In genomic region chr13:30116379-30116778, GRCh38 we compare ENCODE assay signal across 18 cellular contexts.
DNase-seq lines count a peak whose midpoint lies in the region; ATAC-seq and TF ChIP-seq lines count a peak whose summit lies in the region.
"Had no signal": no experiment of that assay in that cellular context is flagged by ENCODE, and none has a peak within 500 bp of the region (broad histone marks: within the 10 kb centered on the region; RNA-seq: fewer than 3 reads in every experiment).

No MANE protein-coding gene starts in this region.

- no peaks in the 10 kb centered on the region for H3K36me3 ChIP-seq in SK-N-SH (replicated peaks in 1 of 2; ENCODE audit: control insufficient read depth in 1 of 2, insufficient read depth in 2 of 2, low read length in 1 of 2)
- H3K36me3 ChIP-seq: Peyer's patch, SJCRH30 had no signal

- peaks cover 22% of the 10 kb centered on the region for H3K4me1 Mint-ChIP-seq in memory B cell

- H3K27ac ChIP-seq in SK-N-SH (ENCODE audit: low read depth in 2 of 2, low read length in 1 of 2): no peak overlapping the region
- H3K27ac ChIP-seq: Peyer's patch, SJCRH30 had no signal

- DNase-seq in DMS 273 (lab: John Stamatoyannopoulos, UW; ENCODE audit: unreplicated experiment) (peak; percentile 76), NCI-H524 (lab: John Stamatoyannopoulos, UW) (peak; percentile 84 to 92), memory B cell (ENCODE audit: low spot score in 2 of 2) (no peak), retina (peak; percentile 47), SK-N-SH (no peak), GM13977 (ENCODE audit: low spot score) (no peak)
- DNase-seq: Caco-2; CD4-positive, alpha-beta memory T cell; GDM1; NCI-H1105; NCI-H146; NCI-H2029 treated with DMSO at 0.1 percent for 48 hours; NCI-H446 treated with DMSO at 0.1 percent for 48 hours; NCI-H748 treated with DMSO at 0.1 percent for 48 hours; Peyer's patch; SJCRH30 had no signal

- no peaks in the 10 kb centered on the region for H3K9me2 ChIP-seq in SK-N-SH

- TF ChIP-seq CTCF in SK-N-SH (IDR thresholded peaks at IDR 0.05): no peak
- TF ChIP-seq CTCF in GM13977 (IDR thresholded peaks at IDR 0.05; ENCODE audit: extremely low read depth, insufficient read depth, missing control alignments): no peak

- H3K27me3 ChIP-seq in SK-N-SH (ENCODE audit: insufficient read depth): no peaks in the 10 kb centered on the region
- H3K27me3 ChIP-seq: Peyer's patch had no signal

- CTCF ChIA-PET in SK-N-SH (lab: Yijun Ruan, JAX): interaction anchor here (0.6 to 8.6 kb wide), 10 partner anchors 10 to 928 kb away, joined by 4 to 193 read pairs (median 20); partner anchors contain the start of gene UBL3

- in situ Hi-C loops in GM13977 (cut with MboI; ENCODE audit: low pct_unique_long_range_greater_than_20kb, low sequenced_read_pairs, unreplicated experiment): loop anchor here (10.0 to 25.0 kb wide), 2 partner anchors 342 to 604 kb away; no protein-coding TSS in a partner anchor

- H2AFZ ChIP-seq in SK-N-SH (ENCODE audit: low read depth): no peak overlapping the region

- H3K27ac Mint-ChIP-seq in memory B cell: peak overlapping the region; percentile 30

- no peak overlapping the region for H3K4me2 ChIP-seq in SK-N-SH

- peaks cover 14 to 16% of the 10 kb centered on the region in 2 experiments; a peak in 3 of 4 replicates for H3K4me1 ChIP-seq in SK-N-SH (ENCODE audit: control insufficient read depth in 1 of 2, insufficient read depth in 2 of 2, low read depth in 1 of 2, low read length in 1 of 2)

- WGBS in SK-N-SH (ENCODE audit: low lambda C conversion rate): 75% methylated on average over 3 of the region's 6 CpGs

- POLR2A ChIA-PET in SK-N-SH (lab: Yijun Ruan, JAX): no interaction called here

- no peaks in the 10 kb centered on the region for H3K79me2 ChIP-seq in SK-N-SH (ENCODE audit: insufficient read depth)

- no peak for ATAC-seq in memory B cell (ENCODE audit: low read depth)
- ATAC-seq in HG02870 (IDR thresholded peaks at IDR 0.05; ENCODE audit: unreplicated experiment): no peak

- H3F3A ChIP-seq in SK-N-SH (replicated peaks; ENCODE audit: insufficient read depth): no peaks in the 10 kb centered on the region

- no peaks in the 10 kb centered on the region for H3K9me3 ChIP-seq in SK-N-SH
- H3K9me3 ChIP-seq: Caco-2, Peyer's patch, SJCRH30 had no signal

- H3K9ac ChIP-seq in SK-N-SH: no peak overlapping the region

- TF ChIP-seq EP300 in SK-N-SH (IDR thresholded peaks at IDR 0.05; ENCODE audit: borderline replicate concordance in 1 of 2, low read depth in 1 of 2, low read length in 1 of 2): no peak

- no peaks in the 10 kb centered on the region for H4K20me1 ChIP-seq in SK-N-SH (ENCODE audit: insufficient read depth)

- peaks cover 8% of the 10 kb centered on the region for H3K27me3 Mint-ChIP-seq in memory B cell
- H3K27me3 Mint-ChIP-seq: CD4-positive, alpha-beta memory T cell had no signal

- H3K4me3 Mint-ChIP-seq in memory B cell: no peak overlapping the region
- H3K4me3 Mint-ChIP-seq: IgD-negative memory B cell had no signal

- H3K4me3 ChIP-seq in SK-N-SH (ENCODE audit: low read depth in 2 of 2, low read length in 1 of 2): no peak overlapping the region
- H3K4me3 ChIP-seq: Peyer's patch, SJCRH30 had no signal

- no peaks in the 10 kb centered on the region for H3K9me3 Mint-ChIP-seq in memory B cell
- H3K9me3 Mint-ChIP-seq: CD4-positive, alpha-beta memory T cell had no signal

- H3K36me3 Mint-ChIP-seq in memory B cell: no peaks in the 10 kb centered on the region
- H3K36me3 Mint-ChIP-seq: CD4-positive, alpha-beta memory T cell; IgD-negative memory B cell had no signal

- TF ChIP-seq RAD21 in SK-N-SH (IDR thresholded peaks at IDR 0.05; ENCODE audit: low read length): no peak

TF ChIP-seq in SK-N-SH, 30 proteins besides CTCF, POLR2A, EP300 and RAD21:
- TF ChIP-seq POLR2AphosphoS5 (IDR thresholded peaks at IDR 0.05; ENCODE audit: low read depth, low read length): no peak
- TF ChIP-seq ZBTB33 (IDR thresholded peaks at IDR 0.05; ENCODE audit: borderline replicate concordance, low read depth): no peak
- no peak for TF ChIP-seq TAF1 (IDR thresholded peaks at IDR 0.05; ENCODE audit: borderline replicate concordance, low read depth, low read length)
- no peak for TF ChIP-seq SMC3 (IDR thresholded peaks at IDR 0.05; ENCODE audit: low read depth, low read length)
- TF ChIP-seq JUND (IDR thresholded peaks at IDR 0.05): no peak
- TF ChIP-seq GATA2 (CRISPR knock-in tag; IDR thresholded peaks at IDR 0.05): no peak
- no peak for TF ChIP-seq EZH2phosphoT487 (IDR thresholded peaks at IDR 0.05; ENCODE audit: borderline replicate concordance, low read depth)
- no peak for TF ChIP-seq MAX (IDR thresholded peaks at IDR 0.05; ENCODE audit: low read depth)
- TF ChIP-seq USF2 (IDR thresholded peaks at IDR 0.05; ENCODE audit: borderline replicate concordance, low read depth, low read length): no peak
- TF ChIP-seq RFX5 (IDR thresholded peaks at IDR 0.05; ENCODE audit: low read length): no peak
- no peak for TF ChIP-seq FOSL2 (IDR thresholded peaks at IDR 0.05; ENCODE audit: borderline replicate concordance, low read depth)
- TF ChIP-seq FOXJ3 (CRISPR knock-in tag; IDR thresholded peaks at IDR 0.05): no peak
- no peak for TF ChIP-seq PBX3 (IDR thresholded peaks at IDR 0.05)
- TF ChIP-seq YY1 (IDR thresholded peaks at IDR 0.05; ENCODE audit: low read depth): no peak

Comparison
In these comparisons a context has a peak if more than half of its experiments do, and no peak if none do; other contexts are left out.
1. DNase-seq: peak in DMS 273 (single experiment), NCI-H524 (2 of 2) and retina (single experiment); none in memory B cell (0 of 2), SK-N-SH (single experiment) and GM13977 (single experiment).